In the genomic region with DNA sequence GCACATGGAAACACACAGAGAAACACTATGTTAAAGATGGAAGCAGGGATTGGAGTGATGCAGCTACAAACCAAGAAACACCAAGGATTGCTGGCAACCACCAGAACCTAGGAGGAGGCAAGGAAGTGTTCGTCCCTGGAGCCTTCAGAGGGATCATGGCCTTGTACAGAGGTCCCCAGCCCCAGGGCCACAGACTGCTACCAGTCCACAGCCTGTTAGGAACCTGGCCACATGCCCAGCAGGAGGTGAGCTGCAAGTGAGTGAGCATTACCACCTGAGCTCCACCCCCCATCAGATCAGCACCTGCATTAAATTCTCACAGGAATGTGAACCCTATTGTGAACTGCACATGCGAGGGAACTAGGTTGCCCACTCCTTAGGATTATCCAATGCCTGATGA, we compare ENCODE assay signal across 4 cellular contexts.
"Had no signal": no experiment of that assay in that cellular context is flagged by ENCODE, and none has a peak within 500 bp of the region (broad histone marks: within the 10 kb centered on the region; RNA-seq: fewer than 3 reads in every experiment).

No MANE protein-coding gene starts in this region.

- ATAC-seq: GM23338 had no signal

- H3K27ac Mint-ChIP-seq: GM23338, H9 had no signal

- H3K4me2 ChIP-seq: GM23338 had no signal

- H3K4me1 Mint-ChIP-seq: H9 had no signal

- DNase-seq: H9, HCEC 1CT, IMR-90 had no signal

- H3K4me3 Mint-ChIP-seq: GM23338, H9 had no signal

- H2AFZ ChIP-seq: GM23338 had no signal

- H3K4me3 ChIP-seq: GM23338 had no signal
